9 cellular contexts compared by ENCODE assay signal in the genomic region with DNA sequence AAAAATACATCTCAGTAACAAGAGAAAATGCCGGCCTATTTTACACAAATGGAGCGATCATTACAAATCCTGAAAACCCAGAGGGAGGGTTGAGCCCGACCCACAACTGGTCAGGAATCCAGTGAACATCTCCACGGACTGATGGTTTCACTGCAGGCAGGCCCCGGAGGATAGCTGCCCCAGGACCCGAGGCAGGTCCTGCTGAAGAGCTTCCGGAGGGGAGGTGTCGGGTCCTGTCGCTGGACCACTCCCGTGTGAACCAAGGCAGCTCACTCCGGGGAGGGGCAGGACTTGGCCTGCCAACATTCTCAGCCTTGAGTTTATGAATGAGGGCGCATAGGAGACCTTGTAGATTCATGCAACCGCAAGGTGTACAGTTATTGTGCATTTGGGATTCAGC. TPM values are rescaled to one million over a fixed set of nuclear protein-coding genes. Genes with fewer than 3 reads are reported as not detected.
"Had no signal": no experiment of that assay in that cellular context is flagged by ENCODE, and none has a peak within 500 bp of the region (broad histone marks: within the 10 kb centered on the region; RNA-seq: fewer than 3 reads in every experiment).

No MANE protein-coding gene starts in this region.

- FAIRE-seq: G401.6, GM12878, GM12891, GM12892, GM18507, GM19239 had no signal

- H3K4me3 ChIP-seq: GM12878 had no signal

- DNase-seq: GDM1, GF-D8 had no signal

RNA-seq across cellular contexts. Expression of a gene that starts 4.8 kb away (rescaled TPM):
- total RNA-seq: G401 had no signal
